Comparison of ENCODE assay signal across 1 cellular context in genomic region chr12:96906849-96907664, GRCh38.
TF ChIP-seq lines count a peak whose summit lies in the region.

Gene NEDD1, plus strand, starts transcription at chr12:96907257. Its CDS starts 2,503 bp downstream, at chr12:96909760.

TF ChIP-seq in HepG2, 621 proteins besides CTCF, POLR2A, EP300 and RAD21 (continued from another document and continues in another):
- peak; percentile 48; the same call in 1 of the 2 replicates for TF ChIP-seq MAX (IDR thresholded peaks at IDR 0.05)
- no peak for TF ChIP-seq ZNF577 (CRISPR knock-in tag; IDR thresholded peaks at IDR 0.05; ENCODE audit: borderline replicate concordance, low read depth)
- peak; percentile 82 for TF ChIP-seq ATF7 (IDR thresholded peaks at IDR 0.05)
- TF ChIP-seq ATF7 (CRISPR knock-in tag; IDR thresholded peaks at IDR 0.05): peak; percentile 95
- peak; percentile 49; the same call in 1 of the 2 replicates for TF ChIP-seq NKX3-1 (CRISPR knock-in tag; IDR thresholded peaks at IDR 0.05)
- peak; percentile 64 to 67; a peak in 3 of 4 replicates for TF ChIP-seq HMGXB4 (CRISPR knock-in tag; IDR thresholded peaks at IDR 0.05; ENCODE audit: borderline replicate concordance in 1 of 2, low read depth in 1 of 2)
- no peak for TF ChIP-seq CC2D1A (CRISPR knock-in tag; IDR thresholded peaks at IDR 0.05)
- TF ChIP-seq ZSCAN25 (CRISPR knock-in tag; IDR thresholded peaks at IDR 0.05): peak; percentile 25; the same call in 1 of the 2 replicates
- TF ChIP-seq ZBTB43 (CRISPR knock-in tag; conservative IDR thresholded peaks at IDR 0.05): 0 out of 2 replicates have a peak, but pooled peaks have one; percentile 31
- no peak for TF ChIP-seq ATF6 (CRISPR knock-in tag; conservative IDR thresholded peaks at IDR 0.05)
- TF ChIP-seq ATM (IDR thresholded peaks at IDR 0.05; ENCODE audit: borderline replicate concordance): no peak
- no peak for TF ChIP-seq RAD51 (IDR thresholded peaks at IDR 0.05; ENCODE audit: borderline replicate concordance)
- no peak for TF ChIP-seq ONECUT2 (CRISPR knock-in tag; IDR thresholded peaks at IDR 0.05)
- no peak for TF ChIP-seq CEBPG (CRISPR knock-in tag; IDR thresholded peaks at IDR 0.05)
- TF ChIP-seq NR2F6 (IDR thresholded peaks at IDR 0.05): no peak
- peak; percentile 64; the same call in 1 of the 2 replicates for TF ChIP-seq NR2F6 (CRISPR knock-in tag; IDR thresholded peaks at IDR 0.05)
- TF ChIP-seq RBFOX2 (IDR thresholded peaks at IDR 0.05; ENCODE audit: low read depth, low read length): peak; percentile 93
- peak; percentile 65; the same call in 1 of the 2 replicates for TF ChIP-seq ZNF747 (CRISPR knock-in tag; IDR thresholded peaks at IDR 0.05; ENCODE audit: borderline replicate concordance)
- no peak for TF ChIP-seq PLSCR1 (CRISPR knock-in tag; IDR thresholded peaks at IDR 0.05; ENCODE audit: borderline replicate concordance)
- no peak for TF ChIP-seq HIC2 (CRISPR knock-in tag; IDR thresholded peaks at IDR 0.05; ENCODE audit: low read depth)
- peak; percentile 87 for TF ChIP-seq ZNF280D (CRISPR knock-in tag; IDR thresholded peaks at IDR 0.05)
- TF ChIP-seq HES4 (CRISPR knock-in tag; IDR thresholded peaks at IDR 0.05; ENCODE audit: borderline replicate concordance): no peak
- 0 out of 2 replicates have a peak, but pooled peaks have one; percentile 19 for TF ChIP-seq FOXJ3 (CRISPR knock-in tag; IDR thresholded peaks at IDR 0.05; ENCODE audit: borderline replicate concordance)
- no peak for TF ChIP-seq MAFF (IDR thresholded peaks at IDR 0.05; ENCODE audit: low read depth, low read length)
- peak; percentile 67; the same call in 1 of the 2 replicates for TF ChIP-seq ZNF614 (CRISPR knock-in tag; IDR thresholded peaks at IDR 0.05; ENCODE audit: borderline replicate concordance)
- TF ChIP-seq ZNF569 (CRISPR knock-in tag; IDR thresholded peaks at IDR 0.05; ENCODE audit: borderline replicate concordance): no peak
- TF ChIP-seq MTF1 (CRISPR knock-in tag; IDR thresholded peaks at IDR 0.05): no peak
- 0 out of 2 replicates have a peak, but pooled peaks have one; percentile 33 for TF ChIP-seq MIER2 (CRISPR knock-in tag; IDR thresholded peaks at IDR 0.05)
- no peak for TF ChIP-seq TCF7L2 (IDR thresholded peaks at IDR 0.05; ENCODE audit: low read depth, low read length)
- TF ChIP-seq ZNF564 (CRISPR knock-in tag; IDR thresholded peaks at IDR 0.05): no peak
- TF ChIP-seq ZNF232 (CRISPR knock-in tag; IDR thresholded peaks at IDR 0.05; ENCODE audit: borderline replicate concordance): peak; percentile 62; the same call in 1 of the 2 replicates
- peak; percentile 76; the same call in 1 of the 2 replicates for TF ChIP-seq PAXIP1 (CRISPR knock-in tag; conservative IDR thresholded peaks at IDR 0.05)
- TF ChIP-seq ZNF83 (CRISPR knock-in tag; IDR thresholded peaks at IDR 0.05; ENCODE audit: borderline replicate concordance): no peak
- 0 out of 2 replicates have a peak, but pooled peaks have one; percentile 12 for TF ChIP-seq ATF3 (CRISPR knock-in tag; IDR thresholded peaks at IDR 0.05)
- peak; percentile 92 for TF ChIP-seq RFXAP (CRISPR knock-in tag; IDR thresholded peaks at IDR 0.05; ENCODE audit: borderline replicate concordance)
- TF ChIP-seq RFX3 (CRISPR knock-in tag; IDR thresholded peaks at IDR 0.05): no peak
- TF ChIP-seq ATF2 (CRISPR knock-in tag; IDR thresholded peaks at IDR 0.05): peak; percentile 89
- peak; percentile 55; the same call in 1 of the 2 replicates for TF ChIP-seq MEIS1 (CRISPR knock-in tag; IDR thresholded peaks at IDR 0.05; ENCODE audit: borderline replicate concordance)
- peak; percentile 86 for TF ChIP-seq ZMYM2 (CRISPR knock-in tag; IDR thresholded peaks at IDR 0.05)
- 0 out of 2 replicates have a peak, but pooled peaks have one; percentile 22 for TF ChIP-seq ZNF790 (CRISPR knock-in tag; IDR thresholded peaks at IDR 0.05; ENCODE audit: borderline replicate concordance)
- TF ChIP-seq ZZZ3 (CRISPR knock-in tag; IDR thresholded peaks at IDR 0.05; ENCODE audit: borderline replicate concordance): no peak
- TF ChIP-seq TGIF2 (CRISPR knock-in tag; IDR thresholded peaks at IDR 0.05): no peak
